ENCODE assay signal across 22 cellular contexts in the genomic region with DNA sequence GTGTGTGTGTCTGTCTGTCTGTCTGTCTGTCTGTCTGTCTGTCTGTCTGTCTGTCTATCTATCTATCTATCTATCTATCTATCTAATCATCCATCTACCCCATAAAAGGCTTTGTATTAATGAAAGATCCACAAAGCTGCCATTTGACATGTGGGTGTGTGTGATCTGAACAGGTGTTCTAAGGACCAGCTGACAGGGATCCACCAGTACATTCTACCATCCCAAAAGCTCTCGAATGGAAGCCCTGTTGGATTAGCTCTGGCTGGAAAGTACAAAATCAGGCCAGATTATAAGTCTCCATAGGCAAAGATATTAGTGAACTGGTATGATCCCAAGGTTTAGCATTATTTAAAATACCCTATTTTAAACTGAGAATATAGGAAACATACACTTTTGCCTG.
A peak's percentile ranks its signal among the peaks of the same experiment; 100 is the strongest.
DNase-seq lines count a peak whose midpoint lies in the region; ATAC-seq and TF ChIP-seq lines count a peak whose summit lies in the region.
"Had no signal": no experiment of that assay in that cellular context is flagged by ENCODE, and none has a peak within 500 bp of the region (broad histone marks: within the 10 kb centered on the region; RNA-seq: fewer than 3 reads in every experiment).

No MANE protein-coding gene starts in this region.

- H3K9me3 Mint-ChIP-seq in activated T-helper 1 cell treated with anti-CD3 and anti-CD28 coated beads, Interleukin-12 subunit alpha, Interleukin-12 subunit beta, Interleukin-2, Interleukin-4 antibody, amounts not matched to agents 30 ng/mL and 10 ng/mL and 1 ng/mL, durations not matched to agents 14 hours and 24 hours and 36 hours: no peaks in the 10 kb centered on the region
- no peaks in the 10 kb centered on the region for H3K9me3 Mint-ChIP-seq in progenitor cell of endocrine pancreas (ENCODE audit: low read depth)
- H3K9me3 Mint-ChIP-seq: CD14-positive monocyte; CD4-positive, alpha-beta T cell; CD8-positive, alpha-beta memory T cell had no signal

- H3K4me3 ChIP-seq in left lung: no peak overlapping the region
- H3K4me3 ChIP-seq: BLaER1 treated with 17β-estradiol and CSF1 and Interleukin-3, amounts not matched to agents 10 nM and 100 nM; GM12878; GM23248 had no signal

- H3K27me3 ChIP-seq in left lung: no peaks in the 10 kb centered on the region
- H3K27me3 ChIP-seq: BE2C; BLaER1 treated with 17β-estradiol and CSF1 and Interleukin-3, amounts not matched to agents 10 nM and 100 nM had no signal

- no peak for ATAC-seq in left lung
- ATAC-seq: GM12878 had no signal

- H3K4me1 ChIP-seq in left lung: peaks cover 0 to 5% of the 10 kb centered on the region in 2 donors
- H3K4me1 ChIP-seq: BE2C had no signal

- DNase-seq in NCI-H2171 treated with DMSO at 0.1 percent for 48 hours (lab: John Stamatoyannopoulos, UW) (peak; percentile 1), NCI-H2171 (lab: John Stamatoyannopoulos, UW) (no peak), myocyte (ENCODE audit: low read depth) (peak; percentile 72), left lung (no peak), progenitor cell of endocrine pancreas (ENCODE audit: low spot score, unreplicated experiment) (no peak), SIG-M5 treated with dmso at 0.1 percent for 504 hours (lab: John Stamatoyannopoulos, UW; ENCODE audit: unreplicated experiment) (no peak)
- no peak for DNase-seq in activated T-helper 1 cell treated with anti-CD3 and anti-CD28 coated beads, Interleukin-12 subunit alpha, Interleukin-12 subunit beta, Interleukin-2, Interleukin-4 antibody, amounts not matched to agents 30 ng/mL and 10 ng/mL and 1 ng/mL, durations not matched to agents 14 hours and 24 hours and 36 hours (ENCODE audit: low spot score)
- DNase-seq: AML-193; BE2C; CD4-positive, alpha-beta T cell; CD8-positive, alpha-beta memory T cell; DMS 273 treated with DMSO at 0.1 percent for 48 hours; DMS79; EL; GDM1; GM23248; H7; HCEC 1CT had no signal

- peaks cover 13% of the 10 kb centered on the region for H3K4me1 Mint-ChIP-seq in activated T-helper 1 cell treated with anti-CD3 and anti-CD28 coated beads, Interleukin-12 subunit alpha, Interleukin-12 subunit beta, Interleukin-2, Interleukin-4 antibody, amounts not matched to agents 30 ng/mL and 10 ng/mL and 1 ng/mL, durations not matched to agents 14 hours and 24 hours and 36 hours (ENCODE audit: low read depth)
- peaks cover 4% of the 10 kb centered on the region for H3K4me1 Mint-ChIP-seq in progenitor cell of endocrine pancreas (ENCODE audit: low read depth)
- H3K4me1 Mint-ChIP-seq: CD14-positive monocyte; CD8-positive, alpha-beta memory T cell had no signal

- H3K27me3 Mint-ChIP-seq in activated T-helper 1 cell treated with anti-CD3 and anti-CD28 coated beads, Interleukin-12 subunit alpha, Interleukin-12 subunit beta, Interleukin-2, Interleukin-4 antibody, amounts not matched to agents 30 ng/mL and 10 ng/mL and 1 ng/mL, durations not matched to agents 14 hours and 24 hours and 36 hours (ENCODE audit: insufficient read depth): no peaks in the 10 kb centered on the region
- no peaks in the 10 kb centered on the region for H3K27me3 Mint-ChIP-seq in progenitor cell of endocrine pancreas
- H3K27me3 Mint-ChIP-seq: CD4-positive, alpha-beta T cell; CD8-positive, alpha-beta memory T cell had no signal

- intact Hi-C loops in activated T-helper 1 cell treated with anti-CD3 and anti-CD28 coated beads, Interleukin-12 subunit alpha, Interleukin-12 subunit beta, Interleukin-2, Interleukin-4 antibody, amounts not matched to agents 30 ng/mL and 10 ng/mL and 1 ng/mL, durations not matched to agents 14 hours and 24 hours and 36 hours (cut with micrococcal nuclease): no loop called here
- intact Hi-C loops in left lung (cut with DNase I): no loop called here

- peak overlapping the region; percentile 40 for H3K27ac Mint-ChIP-seq in activated T-helper 1 cell treated with anti-CD3 and anti-CD28 coated beads, Interleukin-12 subunit alpha, Interleukin-12 subunit beta, Interleukin-2, Interleukin-4 antibody, amounts not matched to agents 30 ng/mL and 10 ng/mL and 1 ng/mL, durations not matched to agents 14 hours and 24 hours and 36 hours
- no peak overlapping the region for H3K27ac Mint-ChIP-seq in progenitor cell of endocrine pancreas
- H3K27ac Mint-ChIP-seq: CD14-positive monocyte; CD4-positive, alpha-beta T cell; CD8-positive, alpha-beta memory T cell had no signal

- peaks cover 39% of the 10 kb centered on the region for H3K36me3 Mint-ChIP-seq in activated T-helper 1 cell treated with anti-CD3 and anti-CD28 coated beads, Interleukin-12 subunit alpha, Interleukin-12 subunit beta, Interleukin-2, Interleukin-4 antibody, amounts not matched to agents 30 ng/mL and 10 ng/mL and 1 ng/mL, durations not matched to agents 14 hours and 24 hours and 36 hours (ENCODE audit: low read depth)
- peaks cover 20% of the 10 kb centered on the region for H3K36me3 Mint-ChIP-seq in progenitor cell of endocrine pancreas (ENCODE audit: insufficient read depth)

- TF ChIP-seq CTCF in left lung (IDR thresholded peaks at IDR 0.05): no peak
- TF ChIP-seq CTCF in progenitor cell of endocrine pancreas (IDR thresholded peaks at IDR 0.05; ENCODE audit: unreplicated experiment): no peak

- no peaks in the 10 kb centered on the region for H3K9me3 ChIP-seq in left lung
- H3K9me3 ChIP-seq: BE2C; BLaER1 treated with 17β-estradiol and CSF1 and Interleukin-3, amounts not matched to agents 10 nM and 100 nM had no signal

- peaks cover 0 to 21% of the 10 kb centered on the region in 2 donors for H3K36me3 ChIP-seq in left lung
- H3K36me3 ChIP-seq: BE2C had no signal

- no peak overlapping the region for H3K4me3 Mint-ChIP-seq in activated T-helper 1 cell treated with anti-CD3 and anti-CD28 coated beads, Interleukin-12 subunit alpha, Interleukin-12 subunit beta, Interleukin-2, Interleukin-4 antibody, amounts not matched to agents 30 ng/mL and 10 ng/mL and 1 ng/mL, durations not matched to agents 14 hours and 24 hours and 36 hours
- no peak overlapping the region for H3K4me3 Mint-ChIP-seq in progenitor cell of endocrine pancreas (ENCODE audit: low read depth)
- H3K4me3 Mint-ChIP-seq: CD14-positive monocyte; CD4-positive, alpha-beta T cell; CD8-positive, alpha-beta memory T cell had no signal

- H3K27ac ChIP-seq in left lung: no peak overlapping the region
- H3K27ac ChIP-seq: 22Rv1, GM23248 had no signal

Comparison
In these comparisons a context has a peak if more than half of its experiments do, and no peak if none do; other contexts are left out.
1. DNase-seq: peak in NCI-H2171 treated with DMSO at 0.1 percent for 48 hours (single experiment) and myocyte (single experiment); none in NCI-H2171 (single experiment), activated T-helper 1 cell treated with anti-CD3 and anti-CD28 coated beads, Interleukin-12 subunit alpha, Interleukin-12 subunit beta, Interleukin-2, Interleukin-4 antibody, amounts not matched to agents 30 ng/mL and 10 ng/mL and 1 ng/mL, durations not matched to agents 14 hours and 24 hours and 36 hours (single experiment), left lung (0 of 2), progenitor cell of endocrine pancreas (single experiment) and SIG-M5 treated with dmso at 0.1 percent for 504 hours (single experiment).